In the genomic region with DNA sequence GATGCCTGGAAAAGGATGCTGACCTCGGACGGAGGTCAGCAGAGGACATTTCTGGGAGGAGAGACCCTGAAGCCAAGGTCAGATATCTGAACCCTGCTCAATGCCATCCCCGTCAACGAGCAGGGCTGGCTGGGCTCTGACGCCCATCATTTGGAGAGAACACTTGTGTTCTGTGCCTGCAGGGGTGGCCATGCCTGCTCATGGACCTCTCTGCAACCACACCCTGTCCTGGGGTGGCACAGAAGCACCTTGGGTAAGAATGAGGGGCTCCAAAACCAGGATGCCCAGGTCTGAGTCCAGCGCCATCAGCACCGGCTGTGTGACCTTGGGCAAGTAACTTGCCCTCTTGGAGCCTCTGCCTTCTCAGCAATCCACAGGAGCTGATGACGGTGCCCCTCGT, we compare ENCODE assay signal across 25 cellular contexts.
DNase-seq lines count a peak whose midpoint lies in the region; ATAC-seq, FAIRE-seq and TF ChIP-seq lines count a peak whose summit lies in the region.
"Had no signal": no experiment of that assay in that cellular context is flagged by ENCODE, and none has a peak within 500 bp of the region (broad histone marks: within the 10 kb centered on the region; RNA-seq: fewer than 3 reads in every experiment).

No MANE protein-coding gene starts in this region.

- no TSS peak for BruUV-seq in HepG2 (replicated peaks; lab: Mats Ljungman, UMichigan)

- CTCF ChIA-PET in HepG2 (lab: Yijun Ruan, JAX; ENCODE audit: low intra/inter-chr PET ratio, low total read pairs), result no interaction called here

- H3K79me1 ChIP-seq in neuronal stem cell (ENCODE audit: low read depth, low read length), result no peaks in the 10 kb centered on the region

- H2BK120ac ChIP-seq in neuronal stem cell (ENCODE audit: low read depth, low read length), result no peak overlapping the region

- in situ Hi-C loops in HepG2 (cut with HindIII; ENCODE audit: extremely low pct_ligation_motif_present, low pct_unique_long_range_greater_than_20kb), result no loop called here

- H3K9me3 Mint-ChIP-seq in activated T-helper 1 cell treated with anti-CD3 and anti-CD28 coated beads, Interleukin-12 subunit alpha, Interleukin-12 subunit beta, Interleukin-2, Interleukin-4 antibody, amounts not matched to agents 30 ng/mL and 10 ng/mL and 1 ng/mL, durations not matched to agents 14 hours and 24 hours and 36 hours, result peaks cover 14% of the 10 kb centered on the region

- no peak overlapping the region for H2AFZ ChIP-seq in HepG2 (ENCODE audit: low read length)
- no peak overlapping the region for H2AFZ ChIP-seq in neuronal stem cell (ENCODE audit: low read length)
- H2AFZ ChIP-seq: GM23248 had no signal

- H3K18ac ChIP-seq in neuronal stem cell (ENCODE audit: low read length), result no peak overlapping the region

- H3K36me3 Mint-ChIP-seq in activated T-helper 1 cell treated with anti-CD3 and anti-CD28 coated beads, Interleukin-12 subunit alpha, Interleukin-12 subunit beta, Interleukin-2, Interleukin-4 antibody, amounts not matched to agents 30 ng/mL and 10 ng/mL and 1 ng/mL, durations not matched to agents 14 hours and 24 hours and 36 hours (ENCODE audit: low read depth), result no peaks in the 10 kb centered on the region
- H3K36me3 Mint-ChIP-seq: CD4-positive, CD25-positive, alpha-beta regulatory T cell; CD8-positive, alpha-beta memory T cell had no signal

- H3K9me3 ChIP-seq in HepG2 (ENCODE audit: low read length), result no peaks in the 10 kb centered on the region
- H3K9me3 ChIP-seq in right lobe of liver, result no peaks in the 10 kb centered on the region
- H3K9me3 ChIP-seq in kidney (ENCODE audit: control insufficient read depth in 1 of 2, low read length in 2 of 2), result peaks cover 0 to 3% of the 10 kb centered on the region in 2 donors
- H3K9me3 ChIP-seq in neuronal stem cell (replicated peaks in 1 of 2; ENCODE audit: control insufficient read depth in 2 of 2, insufficient read depth in 1 of 2, low read depth in 1 of 2, low read length in 2 of 2), result peaks cover 0 to 4% of the 10 kb centered on the region in 2 donors
- H3K9me3 ChIP-seq: BE2C had no signal

- H4K91ac ChIP-seq in neuronal stem cell (ENCODE audit: low read depth, low read length, poor library complexity), result no peak overlapping the region

- H3K4ac ChIP-seq in neuronal stem cell (ENCODE audit: low read length), result no peak overlapping the region

- POLR2A ChIA-PET in HepG2 (lab: Yijun Ruan, JAX), result no interaction called here

- H2BK12ac ChIP-seq in neuronal stem cell (ENCODE audit: low read length), result no peak overlapping the region

- no peaks in the 10 kb centered on the region for H4K20me1 ChIP-seq in HepG2 (ENCODE audit: insufficient read depth, low read length)

- H2AK5ac ChIP-seq in neuronal stem cell (ENCODE audit: low read depth, low read length), result no peak overlapping the region

- H3K4me3 ChIP-seq in HepG2 (replicated peaks in 1 of 3; ENCODE audit: insufficient read depth in 1 of 3, low read depth in 2 of 3, low read length in 3 of 3), result no peak overlapping the region
- no peak overlapping the region for H3K4me3 ChIP-seq in right lobe of liver
- H3K4me3 ChIP-seq in kidney (ENCODE audit: low read length in 2 of 2), result no peak overlapping the region
- H3K4me3 ChIP-seq in neuronal stem cell (ENCODE audit: low read length in 2 of 2), result no peak overlapping the region
- H3K4me3 ChIP-seq: GM12878, GM23248 had no signal

- no peak overlapping the region for H2BK15ac ChIP-seq in neuronal stem cell (ENCODE audit: low read length)

- H2BK5ac ChIP-seq in neuronal stem cell (ENCODE audit: low read length), result no peak overlapping the region

- H4K8ac ChIP-seq in neuronal stem cell (ENCODE audit: low read depth, low read length), result no peak overlapping the region

- no peak overlapping the region for H3K14ac ChIP-seq in neuronal stem cell (ENCODE audit: low read length)

- H3K36me3 ChIP-seq in HepG2 (replicated peaks in 1 of 2; ENCODE audit: control insufficient read depth in 1 of 2, insufficient read depth in 2 of 2, low read length in 2 of 2) (no peaks in the 10 kb centered on the region), right lobe of liver (no peaks in the 10 kb centered on the region), kidney (ENCODE audit: control insufficient read depth in 1 of 2, insufficient read depth in 2 of 2, low read length in 2 of 2) (no peaks in the 10 kb centered on the region), neuronal stem cell (replicated peaks in 1 of 2; ENCODE audit: control insufficient read depth in 2 of 2, insufficient read depth in 2 of 2, low read length in 2 of 2) (no peaks in the 10 kb centered on the region)
- H3K36me3 ChIP-seq: BE2C had no signal

- intact Hi-C loops in HepG2 (cut with micrococcal nuclease; ENCODE audit: unreplicated experiment), result no loop called here
- intact Hi-C loops in right lobe of liver (cut with DNase I), result no loop called here
- intact Hi-C loops in kidney (cut with DNase I), result no loop called here
- intact Hi-C loops in activated T-helper 1 cell treated with anti-CD3 and anti-CD28 coated beads, Interleukin-12 subunit alpha, Interleukin-12 subunit beta, Interleukin-2, Interleukin-4 antibody, amounts not matched to agents 30 ng/mL and 10 ng/mL and 1 ng/mL, durations not matched to agents 14 hours and 24 hours and 36 hours (cut with micrococcal nuclease), result no loop called here

- H3K9ac ChIP-seq in HepG2 (ENCODE audit: insufficient read depth, low read depth, low read length), result no peak overlapping the region
- no peak overlapping the region for H3K9ac ChIP-seq in kidney (ENCODE audit: low read length in 2 of 2)
- no peak overlapping the region for H3K9ac ChIP-seq in neuronal stem cell (ENCODE audit: low read depth, low read length, poor library complexity)
- H3K9ac ChIP-seq: GM23248 had no signal

- WGBS in HepG2 (ENCODE audit: low lambda C conversion rate), result 13% methylated on average over 6 of the region's 9 CpGs
- 60% methylated on average over 2 of the region's 9 CpGs for WGBS in right lobe of liver (ENCODE audit: insufficient coverage, low coverage, low lambda C conversion rate, missing lambda C conversion rate)
- no CpG with 5 or more reads among the region's 9 CpGs for WGBS in neuronal stem cell (ENCODE audit: extremely low coverage in 2 of 2, insufficient read length in 2 of 2, insufficient replicate concordance in 1 of 2), 2 donors

- ATAC-seq in HepG2 (no peak), right lobe of liver (no peak), omental fat pad (ENCODE audit: low FRiP score) (no peak)
- ATAC-seq: GM12878 had no signal

- H3K27ac Mint-ChIP-seq in activated T-helper 1 cell treated with anti-CD3 and anti-CD28 coated beads, Interleukin-12 subunit alpha, Interleukin-12 subunit beta, Interleukin-2, Interleukin-4 antibody, amounts not matched to agents 30 ng/mL and 10 ng/mL and 1 ng/mL, durations not matched to agents 14 hours and 24 hours and 36 hours, result no peak overlapping the region
- H3K27ac Mint-ChIP-seq: CD4-positive, CD25-positive, alpha-beta regulatory T cell; CD8-positive, alpha-beta memory T cell had no signal

- H3K27ac ChIP-seq in HepG2 (ENCODE audit: extremely low read length, insufficient read depth, low read length), result no peak overlapping the region
- H3K27ac ChIP-seq in right lobe of liver, result no peak overlapping the region
- no peak overlapping the region for H3K27ac ChIP-seq in kidney (ENCODE audit: low read depth in 2 of 2, low read length in 2 of 2)
- H3K27ac ChIP-seq in neuronal stem cell (replicated peaks; ENCODE audit: low read length), result no peak overlapping the region
- H3K27ac ChIP-seq: GM23248, HL-60 had no signal

- FAIRE-seq in HepG2 (lab: Jason Lieb, UNC) (no peak), kidney (lab: Jason Lieb, UNC) (no peak)
- FAIRE-seq: A204.1, GM12878, GM19239, H54, HTR-8/SVneo had no signal

- peaks cover 10 to 48% of the 10 kb centered on the region in 2 experiments; a peak in 3 of 5 replicates for H3K27me3 ChIP-seq in HepG2 (ENCODE audit: control insufficient read depth in 1 of 2, insufficient read depth in 2 of 2, low read length in 2 of 2)
- H3K27me3 ChIP-seq in right lobe of liver, result no peaks in the 10 kb centered on the region
- peaks cover 0 to 10% (median 0%) of the 10 kb centered on the region in 3 experiments for H3K27me3 ChIP-seq in neuronal stem cell (ENCODE audit: control insufficient read depth in 3 of 3, insufficient read depth in 3 of 3, low read depth in 1 of 3, low read length in 3 of 3)

- H3K79me2 ChIP-seq in HepG2 (ENCODE audit: insufficient read depth, low read length), result no peaks in the 10 kb centered on the region

- no peak for TF ChIP-seq CTCF in HepG2 (CRISPR knock-in tag; IDR thresholded peaks at IDR 0.05)
- no peak for TF ChIP-seq CTCF in right lobe of liver (IDR thresholded peaks at IDR 0.05)
- TF ChIP-seq CTCF in kidney (IDR thresholded peaks at IDR 0.05; ENCODE audit: borderline replicate concordance, extremely low read depth, insufficient read depth), result no peak
- TF ChIP-seq CTCF in omental fat pad (IDR thresholded peaks at IDR 0.05), result no peak

- H3K4me2 ChIP-seq in HepG2 (ENCODE audit: low read depth, low read length) (no peak overlapping the region), neuronal stem cell (ENCODE audit: insufficient read depth, low read length, poor library complexity, severe bottlenecking) (no peak overlapping the region)

- H3K4me1 Mint-ChIP-seq in activated T-helper 1 cell treated with anti-CD3 and anti-CD28 coated beads, Interleukin-12 subunit alpha, Interleukin-12 subunit beta, Interleukin-2, Interleukin-4 antibody, amounts not matched to agents 30 ng/mL and 10 ng/mL and 1 ng/mL, durations not matched to agents 14 hours and 24 hours and 36 hours (ENCODE audit: low read depth), result peaks cover 7% of the 10 kb centered on the region
- H3K4me1 Mint-ChIP-seq: CD4-positive, CD25-positive, alpha-beta regulatory T cell had no signal

- TF ChIP-seq EP300 in HepG2 (IDR thresholded peaks at IDR 0.05; ENCODE audit: low read depth in 2 of 2, low read length in 2 of 2) (no peak), HepG2 (CRISPR knock-in tag; IDR thresholded peaks at IDR 0.05; ENCODE audit: borderline replicate concordance) (no peak)

- H3K23ac ChIP-seq in neuronal stem cell (ENCODE audit: low read depth, low read length, poor library complexity), result peak overlapping the region; percentile 38

- H3K27me3 Mint-ChIP-seq in activated T-helper 1 cell treated with anti-CD3 and anti-CD28 coated beads, Interleukin-12 subunit alpha, Interleukin-12 subunit beta, Interleukin-2, Interleukin-4 antibody, amounts not matched to agents 30 ng/mL and 10 ng/mL and 1 ng/mL, durations not matched to agents 14 hours and 24 hours and 36 hours (ENCODE audit: insufficient read depth), result peaks cover 5% of the 10 kb centered on the region

- TF ChIP-seq POLR2A in HepG2 (IDR thresholded peaks at IDR 0.05; ENCODE audit: insufficient read depth in 1 of 2, low read depth in 2 of 2, low read length in 2 of 2) (no peak), right lobe of liver (IDR thresholded peaks at IDR 0.05) (no peak)

- TF ChIP-seq RAD21 in HepG2 (CRISPR knock-in tag; IDR thresholded peaks at IDR 0.05), result no peak

- no peak for DNase-seq in HepG2 (ENCODE audit: low spot score)
- no peak for DNase-seq in right lobe of liver
- DNase-seq in kidney, result peak; percentile 27
- DNase-seq in neuronal stem cell (ENCODE audit: low spot score), result no peak
- DNase-seq in activated T-helper 1 cell treated with anti-CD3 and anti-CD28 coated beads, Interleukin-12 subunit alpha, Interleukin-12 subunit beta, Interleukin-2, Interleukin-4 antibody, amounts not matched to agents 30 ng/mL and 10 ng/mL and 1 ng/mL, durations not matched to agents 14 hours and 24 hours and 36 hours (ENCODE audit: low spot score), result no peak
- DNase-seq in putamen (ENCODE audit: low spot score), result no peak
- DNase-seq in omental fat pad (ENCODE audit: low spot score), result no peak
- DNase-seq: ACHN; BE2C; C1 segment of cervical spinal cord; CD4-positive, CD25-positive, alpha-beta regulatory T cell; CD8-positive, alpha-beta memory T cell; COR-L47; DMS 273 treated with DMSO at 0.1 percent for 48 hours; DMS53; DND-41; EL; GM23248; HCEC 1CT had no signal

- H3K4me1 ChIP-seq in HepG2 (ENCODE audit: insufficient read depth, low read length), result no peaks in the 10 kb centered on the region
- no peaks in the 10 kb centered on the region for H3K4me1 ChIP-seq in right lobe of liver
- H3K4me1 ChIP-seq in kidney (ENCODE audit: control insufficient read depth in 1 of 2, insufficient read depth in 1 of 2, low read depth in 1 of 2, low read length in 2 of 2), result peaks cover 0 to 2% of the 10 kb centered on the region in 2 donors
- no peaks in the 10 kb centered on the region for H3K4me1 ChIP-seq in neuronal stem cell (ENCODE audit: control insufficient read depth in 2 of 2, insufficient read depth in 1 of 2, low read depth in 1 of 2, low read length in 2 of 2)
- H3K4me1 ChIP-seq: BE2C had no signal

- no peak overlapping the region for H3K4me3 Mint-ChIP-seq in activated T-helper 1 cell treated with anti-CD3 and anti-CD28 coated beads, Interleukin-12 subunit alpha, Interleukin-12 subunit beta, Interleukin-2, Interleukin-4 antibody, amounts not matched to agents 30 ng/mL and 10 ng/mL and 1 ng/mL, durations not matched to agents 14 hours and 24 hours and 36 hours
- H3K4me3 Mint-ChIP-seq: CD4-positive, CD25-positive, alpha-beta regulatory T cell; CD8-positive, alpha-beta memory T cell had no signal
